8 cellular contexts compared by ENCODE assay signal in the genomic region with DNA sequence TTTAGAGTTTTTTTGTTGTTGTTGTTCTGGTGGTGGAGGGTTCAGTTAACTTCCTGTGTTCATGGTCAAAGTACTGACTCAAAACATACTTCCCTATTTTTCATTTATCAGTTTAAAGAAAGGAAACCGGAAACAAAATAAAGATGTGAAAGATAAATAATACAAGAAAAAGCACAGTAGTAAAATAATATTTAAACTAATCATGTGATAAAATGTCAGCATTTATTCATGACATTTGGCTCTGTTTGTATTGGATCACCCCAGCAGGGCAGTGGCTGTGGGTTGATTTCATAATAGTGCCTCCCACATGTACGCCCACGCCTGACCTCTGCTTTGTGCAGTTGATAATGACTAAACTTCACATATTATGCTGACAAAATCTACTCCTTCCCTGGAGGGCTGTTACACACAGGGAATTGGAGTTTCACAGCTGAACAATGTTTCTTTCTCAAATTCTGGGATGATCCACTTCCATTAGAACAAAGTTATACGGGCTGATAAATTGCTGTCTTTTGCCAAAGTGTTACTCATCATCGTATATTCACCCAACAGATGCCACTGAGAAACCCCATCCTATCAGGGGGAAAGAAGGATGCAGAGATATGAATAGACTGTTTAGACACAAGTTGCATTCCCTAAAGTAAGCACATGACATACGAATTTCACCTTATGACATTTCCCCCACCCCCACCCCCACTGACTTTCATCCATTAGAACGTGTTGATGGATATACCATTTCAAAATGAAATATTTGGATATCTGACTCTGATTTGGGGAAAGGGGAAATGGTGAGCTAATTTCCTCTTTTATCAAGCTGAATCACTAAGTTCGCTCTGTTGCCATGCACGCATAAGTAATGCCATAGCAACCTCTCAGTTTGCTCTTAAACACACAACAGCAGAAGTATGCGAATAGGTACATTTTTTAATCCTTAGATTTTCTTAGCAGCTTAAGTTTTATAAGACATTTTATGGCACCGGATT. TPM values are rescaled to one million over a fixed set of nuclear protein-coding genes. Genes with fewer than 3 reads are reported as not detected.
A peak's percentile ranks its signal among the peaks of the same experiment; 100 is the strongest.
DNase-seq lines count a peak whose midpoint lies in the region; ATAC-seq and FAIRE-seq lines count a peak whose summit lies in the region.

No MANE protein-coding gene starts in this region.

- no peaks in the 10 kb centered on the region for H3K27me3 ChIP-seq in small intestine (ENCODE audit: control insufficient read depth in 2 of 2, insufficient read depth in 2 of 2, low read length in 2 of 2)

- FAIRE-seq in small intestine (lab: Jason Lieb, UNC) = no peak

- in situ Hi-C loops in SK-MEL-5 (cut with HindIII; ENCODE audit: low pct_unique_long_range_greater_than_20kb, low sequenced_read_pairs) = no loop called here

- H3K9me3 ChIP-seq in small intestine (ENCODE audit: control insufficient read depth, low read depth) = no peaks in the 10 kb centered on the region

- DNase-seq in stimulated activated CD4-positive, alpha-beta T cell treated with anti-CD3 and anti-CD28 coated beads, Interleukin-15, amount 100 ng/mL, for 24 hours = peak; percentile 5
- no peak for DNase-seq in stimulated activated CD4-positive, alpha-beta T cell treated with anti-CD3 and anti-CD28 coated beads, Interleukin-4, amount 100 ng/mL, for 24 hours
- DNase-seq in SK-MEL-5 (ENCODE audit: low read depth, low spot score) (peak; percentile 79), glomerular visceral epithelial cell (ENCODE audit: extremely low spot score) (peak; percentile 52), smooth muscle cell of the brain vasculature (ENCODE audit: low read depth, low spot score) (peak; percentile 51), small intestine (no peak)
- DNase-seq in central memory CD4-positive, alpha-beta T cell = no peak

- no peaks in the 10 kb centered on the region for H3K36me3 ChIP-seq in small intestine (ENCODE audit: control insufficient read depth in 2 of 2, insufficient read depth in 2 of 2, low read length in 2 of 2)

- peak; percentile 75 for ATAC-seq in HG03066 (IDR thresholded peaks at IDR 0.05; ENCODE audit: low read depth, unreplicated experiment)

- H3K4me3 ChIP-seq in small intestine (ENCODE audit: low read depth in 1 of 2, low read length in 2 of 2) = no peak overlapping the region

- WGBS in small intestine, 3 donors = 26 to 51% (median 38%) methylated on average over 11 of the region's 11 CpGs

- peak overlapping the region in 1 of 2 donors; percentile 49 for H3K27ac ChIP-seq in small intestine (ENCODE audit: low read depth in 1 of 2, low read length in 1 of 2)

- H3K4me1 ChIP-seq in small intestine (ENCODE audit: control insufficient read depth in 2 of 2, insufficient read depth in 1 of 2, low read depth in 1 of 2, low read length in 1 of 2) = no peaks in the 10 kb centered on the region

RNA-seq across cellular contexts. Expression of gene AMELX, which starts 48.4 kb away (rescaled TPM):
- not detected in 2 replicates for total RNA-seq in SK-MEL-5 (2014; rRNA removed; shearing (Covaris generic))
- polyA plus RNA-seq in SK-MEL-5 (2015; cell fraction: cytosol; rRNA removed) = not detected in 2 replicates
- polyA plus RNA-seq in SK-MEL-5 (2015; cell fraction: nucleus; rRNA removed) = not detected in 2 replicates
- polyA plus RNA-seq in small intestine = not detected

Comparison
In these comparisons a context has a peak if more than half of its experiments do, and no peak if none do; other contexts are left out.
1. DNase-seq: peak in stimulated activated CD4-positive, alpha-beta T cell treated with anti-CD3 and anti-CD28 coated beads, Interleukin-15, amount 100 ng/mL, for 24 hours (single experiment), SK-MEL-5 (single experiment), glomerular visceral epithelial cell (single experiment) and smooth muscle cell of the brain vasculature (single experiment); none in stimulated activated CD4-positive, alpha-beta T cell treated with anti-CD3 and anti-CD28 coated beads, Interleukin-4, amount 100 ng/mL, for 24 hours (single experiment), central memory CD4-positive, alpha-beta T cell (single experiment) and small intestine (single experiment).